ENCODE assay signal across 1 cellular context in the genomic region with DNA sequence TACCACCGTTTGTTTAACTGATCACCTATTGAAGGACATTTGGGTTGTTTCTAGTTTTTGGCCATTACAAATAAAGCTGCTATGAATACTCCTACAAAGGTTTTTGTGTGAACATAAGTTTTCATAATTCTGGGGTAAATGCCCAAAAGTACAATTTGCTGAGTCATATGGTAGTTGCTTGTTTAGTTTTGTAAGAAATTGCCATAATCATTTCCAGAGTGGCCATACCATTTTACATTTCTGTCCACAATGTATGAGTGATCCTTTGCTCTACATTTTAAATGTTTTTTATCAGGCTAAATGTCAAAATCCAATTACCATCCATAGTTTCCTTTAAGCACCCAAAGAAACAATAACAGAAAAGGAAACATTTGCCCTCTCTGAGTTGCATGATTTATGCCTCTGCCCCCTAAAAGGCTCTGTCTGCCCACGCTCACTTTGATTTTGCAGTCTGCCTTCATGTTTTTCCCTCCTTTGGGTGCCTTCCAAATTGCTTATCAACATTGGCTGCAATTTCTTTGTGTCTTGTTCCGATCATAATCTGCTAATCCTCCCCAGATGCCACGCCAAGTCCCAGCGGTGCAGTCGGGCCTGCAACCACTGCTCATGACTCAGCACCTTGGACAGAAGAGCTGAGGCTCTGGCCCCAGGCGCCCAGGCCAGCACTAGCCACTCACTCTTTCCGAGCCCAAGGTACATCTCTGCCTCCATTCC.
TF ChIP-seq lines count a peak whose summit lies in the region.

No MANE protein-coding gene starts in this region.

TF ChIP-seq in HEK293, 187 proteins besides CTCF, POLR2A, EP300 and RAD21 (continued from another document and continues in another):
- TF ChIP-seq, protein P1, sequence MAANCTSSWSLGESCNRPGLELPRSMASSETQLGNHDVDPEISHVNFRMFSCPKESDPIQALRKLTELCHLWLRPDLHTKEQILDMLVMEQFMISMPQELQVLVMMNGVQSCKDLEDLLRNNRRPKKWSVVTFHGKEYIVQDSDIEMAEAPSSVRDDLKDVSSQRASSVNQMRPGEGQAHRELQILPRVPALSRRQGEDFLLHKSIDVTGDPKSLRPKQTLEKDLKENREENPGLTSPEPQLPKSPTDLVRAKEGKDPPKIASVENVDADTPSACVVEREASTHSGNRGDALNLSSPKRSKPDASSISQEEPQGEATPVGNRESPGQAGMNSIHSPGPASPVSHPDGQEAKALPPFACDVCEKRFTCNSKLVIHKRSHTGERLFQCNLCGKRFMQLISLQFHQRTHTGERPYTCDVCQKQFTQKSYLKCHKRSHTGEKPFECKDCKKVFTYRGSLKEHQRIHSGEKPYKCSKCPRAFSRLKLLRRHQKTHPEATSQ (tag by site-specific recombination; IDR thresholded peaks at IDR 0.05), result no peak
- TF ChIP-seq OVOL3 (tag by site-specific recombination; IDR thresholded peaks at IDR 0.05) (peak; percentile 63; the same call in 1 of the 2 replicates), ZNF112 (tag by site-specific recombination; IDR thresholded peaks at IDR 0.05) (no peak), ZNF830 (tag by site-specific recombination; IDR thresholded peaks at IDR 0.05; ENCODE audit: low read depth) (no peak), ZNF311 (tag by site-specific recombination; IDR thresholded peaks at IDR 0.05; ENCODE audit: borderline replicate concordance) (no peak), ZSCAN23 (tag by site-specific recombination; IDR thresholded peaks at IDR 0.05) (no peak), ZNF324 (tag by site-specific recombination; IDR thresholded peaks at IDR 0.05) (no peak), ZNF274 (IDR thresholded peaks at IDR 0.05; ENCODE audit: low read length) (no peak), ZNF274 (tag by site-specific recombination; IDR thresholded peaks at IDR 0.05; ENCODE audit: borderline replicate concordance) (no peak), ZNF785 (tag by site-specific recombination; IDR thresholded peaks at IDR 0.05) (no peak), ZNF211 (tag by site-specific recombination; IDR thresholded peaks at IDR 0.05; ENCODE audit: low read depth) (no peak), ZBTB48 (tag by site-specific recombination; IDR thresholded peaks at IDR 0.05) (0 out of 2 replicates have a peak, but pooled peaks have one; percentile 32), ZNF138 (tag by site-specific recombination; IDR thresholded peaks at IDR 0.05; ENCODE audit: borderline replicate concordance) (no peak), ZNF76 (tag by site-specific recombination; IDR thresholded peaks at IDR 0.05; ENCODE audit: borderline replicate concordance, low read depth) (no peak), WT1 (tag by site-specific recombination; IDR thresholded peaks at IDR 0.05) (no peak), ZNF19 (tag by site-specific recombination; IDR thresholded peaks at IDR 0.05; ENCODE audit: low read depth) (no peak), ZNF544 (tag by site-specific recombination; IDR thresholded peaks at IDR 0.05) (no peak), ZNF48 (tag by site-specific recombination; IDR thresholded peaks at IDR 0.05) (no peak), HOXD13 (CRISPR knock-in tag; IDR thresholded peaks at IDR 0.05; ENCODE audit: borderline replicate concordance) (no peak), GLIS1 (tag by site-specific recombination; IDR thresholded peaks at IDR 0.05) (peak; percentile 73), ZNF747 (tag by site-specific recombination; IDR thresholded peaks at IDR 0.05) (no peak), ZNF837 (tag by site-specific recombination; IDR thresholded peaks at IDR 0.05) (no peak), ZNF560 (tag by site-specific recombination; IDR thresholded peaks at IDR 0.05; ENCODE audit: borderline replicate concordance) (no peak), ZNF133 (tag by site-specific recombination; IDR thresholded peaks at IDR 0.05) (no peak), MYNN (tag by site-specific recombination; IDR thresholded peaks at IDR 0.05; ENCODE audit: borderline replicate concordance) (no peak), ZNF391 (tag by site-specific recombination; IDR thresholded peaks at IDR 0.05; ENCODE audit: borderline replicate concordance, low read depth) (no peak), YY2 (tag by site-specific recombination; IDR thresholded peaks at IDR 0.05) (peak; percentile 44; the same call in 1 of the 2 replicates), YY1 (tag by site-specific recombination; IDR thresholded peaks at IDR 0.05) (no peak), ZNF184 (tag by site-specific recombination; IDR thresholded peaks at IDR 0.05) (no peak), ZNF600 (tag by site-specific recombination; IDR thresholded peaks at IDR 0.05) (peak; percentile 63; the same call in 1 of the 2 replicates), ZNF132 (tag by site-specific recombination; IDR thresholded peaks at IDR 0.05; ENCODE audit: borderline replicate concordance) (no peak), ZNF548 (tag by site-specific recombination; IDR thresholded peaks at IDR 0.05) (no peak), KLF7 (tag by site-specific recombination; IDR thresholded peaks at IDR 0.05; ENCODE audit: borderline replicate concordance) (no peak), ZNF777 (tag by site-specific recombination; IDR thresholded peaks at IDR 0.05; ENCODE audit: borderline replicate concordance) (no peak), GFI1B (tag by site-specific recombination; IDR thresholded peaks at IDR 0.05) (peak; percentile 53; the same call in 1 of the 2 replicates), ZNF768 (tag by site-specific recombination; IDR thresholded peaks at IDR 0.05) (no peak), ZNF354C (tag by site-specific recombination; IDR thresholded peaks at IDR 0.05; ENCODE audit: borderline replicate concordance, low read depth) (no peak), SP3 (tag by site-specific recombination; IDR thresholded peaks at IDR 0.05) (no peak), RBAK (tag by site-specific recombination; IDR thresholded peaks at IDR 0.05) (no peak), HOXA7 (CRISPR knock-in tag; IDR thresholded peaks at IDR 0.05; ENCODE audit: borderline replicate concordance) (no peak), FEZF1 (tag by site-specific recombination; IDR thresholded peaks at IDR 0.05) (peak; percentile 92), ZNF239 (tag by site-specific recombination; IDR thresholded peaks at IDR 0.05) (no peak), ZNF223 (tag by site-specific recombination; IDR thresholded peaks at IDR 0.05) (no peak), ZNF629 (tag by site-specific recombination; IDR thresholded peaks at IDR 0.05) (no peak)
- TF ChIP-seq, protein P2, sequence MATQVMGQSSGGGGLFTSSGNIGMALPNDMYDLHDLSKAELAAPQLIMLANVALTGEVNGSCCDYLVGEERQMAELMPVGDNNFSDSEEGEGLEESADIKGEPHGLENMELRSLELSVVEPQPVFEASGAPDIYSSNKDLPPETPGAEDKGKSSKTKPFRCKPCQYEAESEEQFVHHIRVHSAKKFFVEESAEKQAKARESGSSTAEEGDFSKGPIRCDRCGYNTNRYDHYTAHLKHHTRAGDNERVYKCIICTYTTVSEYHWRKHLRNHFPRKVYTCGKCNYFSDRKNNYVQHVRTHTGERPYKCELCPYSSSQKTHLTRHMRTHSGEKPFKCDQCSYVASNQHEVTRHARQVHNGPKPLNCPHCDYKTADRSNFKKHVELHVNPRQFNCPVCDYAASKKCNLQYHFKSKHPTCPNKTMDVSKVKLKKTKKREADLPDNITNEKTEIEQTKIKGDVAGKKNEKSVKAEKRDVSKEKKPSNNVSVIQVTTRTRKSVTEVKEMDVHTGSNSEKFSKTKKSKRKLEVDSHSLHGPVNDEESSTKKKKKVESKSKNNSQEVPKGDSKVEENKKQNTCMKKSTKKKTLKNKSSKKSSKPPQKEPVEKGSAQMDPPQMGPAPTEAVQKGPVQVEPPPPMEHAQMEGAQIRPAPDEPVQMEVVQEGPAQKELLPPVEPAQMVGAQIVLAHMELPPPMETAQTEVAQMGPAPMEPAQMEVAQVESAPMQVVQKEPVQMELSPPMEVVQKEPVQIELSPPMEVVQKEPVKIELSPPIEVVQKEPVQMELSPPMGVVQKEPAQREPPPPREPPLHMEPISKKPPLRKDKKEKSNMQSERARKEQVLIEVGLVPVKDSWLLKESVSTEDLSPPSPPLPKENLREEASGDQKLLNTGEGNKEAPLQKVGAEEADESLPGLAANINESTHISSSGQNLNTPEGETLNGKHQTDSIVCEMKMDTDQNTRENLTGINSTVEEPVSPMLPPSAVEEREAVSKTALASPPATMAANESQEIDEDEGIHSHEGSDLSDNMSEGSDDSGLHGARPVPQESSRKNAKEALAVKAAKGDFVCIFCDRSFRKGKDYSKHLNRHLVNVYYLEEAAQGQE (tag by site-specific recombination; IDR thresholded peaks at IDR 0.05), result peak; percentile 96
- TF ChIP-seq, protein P3, sequence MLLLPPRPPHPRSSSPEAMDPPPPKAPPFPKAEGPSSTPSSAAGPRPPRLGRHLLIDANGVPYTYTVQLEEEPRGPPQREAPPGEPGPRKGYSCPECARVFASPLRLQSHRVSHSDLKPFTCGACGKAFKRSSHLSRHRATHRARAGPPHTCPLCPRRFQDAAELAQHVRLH (tag by site-specific recombination; IDR thresholded peaks at IDR 0.05), result peak; percentile 11; the same call in 1 of the 2 replicates
- TF ChIP-seq, protein P4, sequence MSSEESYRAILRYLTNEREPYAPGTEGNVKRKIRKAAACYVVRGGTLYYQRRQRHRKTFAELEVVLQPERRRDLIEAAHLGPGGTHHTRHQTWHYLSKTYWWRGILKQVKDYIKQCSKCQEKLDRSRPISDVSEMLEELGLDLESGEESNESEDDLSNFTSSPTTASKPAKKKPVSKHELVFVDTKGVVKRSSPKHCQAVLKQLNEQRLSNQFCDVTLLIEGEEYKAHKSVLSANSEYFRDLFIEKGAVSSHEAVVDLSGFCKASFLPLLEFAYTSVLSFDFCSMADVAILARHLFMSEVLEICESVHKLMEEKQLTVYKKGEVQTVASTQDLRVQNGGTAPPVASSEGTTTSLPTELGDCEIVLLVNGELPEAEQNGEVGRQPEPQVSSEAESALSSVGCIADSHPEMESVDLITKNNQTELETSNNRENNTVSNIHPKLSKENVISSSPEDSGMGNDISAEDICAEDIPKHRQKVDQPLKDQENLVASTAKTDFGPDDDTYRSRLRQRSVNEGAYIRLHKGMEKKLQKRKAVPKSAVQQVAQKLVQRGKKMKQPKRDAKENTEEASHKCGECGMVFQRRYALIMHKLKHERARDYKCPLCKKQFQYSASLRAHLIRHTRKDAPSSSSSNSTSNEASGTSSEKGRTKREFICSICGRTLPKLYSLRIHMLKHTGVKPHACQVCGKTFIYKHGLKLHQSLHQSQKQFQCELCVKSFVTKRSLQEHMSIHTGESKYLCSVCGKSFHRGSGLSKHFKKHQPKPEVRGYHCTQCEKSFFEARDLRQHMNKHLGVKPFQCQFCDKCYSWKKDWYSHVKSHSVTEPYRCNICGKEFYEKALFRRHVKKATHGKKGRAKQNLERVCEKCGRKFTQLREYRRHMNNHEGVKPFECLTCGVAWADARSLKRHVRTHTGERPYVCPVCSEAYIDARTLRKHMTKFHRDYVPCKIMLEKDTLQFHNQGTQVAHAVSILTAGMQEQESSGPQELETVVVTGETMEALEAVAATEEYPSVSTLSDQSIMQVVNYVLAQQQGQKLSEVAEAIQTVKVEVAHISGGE (tag by site-specific recombination; conservative IDR thresholded peaks at IDR 0.05; ENCODE audit: low read depth), result no peak
- TF ChIP-seq, protein P5, sequence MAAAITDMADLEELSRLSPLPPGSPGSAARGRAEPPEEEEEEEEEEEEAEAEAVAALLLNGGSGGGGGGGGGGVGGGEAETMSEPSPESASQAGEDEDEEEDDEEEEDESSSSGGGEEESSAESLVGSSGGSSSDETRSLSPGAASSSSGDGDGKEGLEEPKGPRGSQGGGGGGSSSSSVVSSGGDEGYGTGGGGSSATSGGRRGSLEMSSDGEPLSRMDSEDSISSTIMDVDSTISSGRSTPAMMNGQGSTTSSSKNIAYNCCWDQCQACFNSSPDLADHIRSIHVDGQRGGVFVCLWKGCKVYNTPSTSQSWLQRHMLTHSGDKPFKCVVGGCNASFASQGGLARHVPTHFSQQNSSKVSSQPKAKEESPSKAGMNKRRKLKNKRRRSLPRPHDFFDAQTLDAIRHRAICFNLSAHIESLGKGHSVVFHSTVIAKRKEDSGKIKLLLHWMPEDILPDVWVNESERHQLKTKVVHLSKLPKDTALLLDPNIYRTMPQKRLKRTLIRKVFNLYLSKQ (tag by site-specific recombination; IDR thresholded peaks at IDR 0.05; ENCODE audit: borderline replicate concordance), result no peak
- TF ChIP-seq, protein P6, sequence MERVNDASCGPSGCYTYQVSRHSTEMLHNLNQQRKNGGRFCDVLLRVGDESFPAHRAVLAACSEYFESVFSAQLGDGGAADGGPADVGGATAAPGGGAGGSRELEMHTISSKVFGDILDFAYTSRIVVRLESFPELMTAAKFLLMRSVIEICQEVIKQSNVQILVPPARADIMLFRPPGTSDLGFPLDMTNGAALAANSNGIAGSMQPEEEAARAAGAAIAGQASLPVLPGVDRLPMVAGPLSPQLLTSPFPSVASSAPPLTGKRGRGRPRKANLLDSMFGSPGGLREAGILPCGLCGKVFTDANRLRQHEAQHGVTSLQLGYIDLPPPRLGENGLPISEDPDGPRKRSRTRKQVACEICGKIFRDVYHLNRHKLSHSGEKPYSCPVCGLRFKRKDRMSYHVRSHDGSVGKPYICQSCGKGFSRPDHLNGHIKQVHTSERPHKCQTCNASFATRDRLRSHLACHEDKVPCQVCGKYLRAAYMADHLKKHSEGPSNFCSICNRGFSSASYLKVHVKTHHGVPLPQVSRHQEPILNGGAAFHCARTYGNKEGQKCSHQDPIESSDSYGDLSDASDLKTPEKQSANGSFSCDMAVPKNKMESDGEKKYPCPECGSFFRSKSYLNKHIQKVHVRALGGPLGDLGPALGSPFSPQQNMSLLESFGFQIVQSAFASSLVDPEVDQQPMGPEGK (tag by site-specific recombination; IDR thresholded peaks at IDR 0.05), result no peak
- TF ChIP-seq, protein P7, sequence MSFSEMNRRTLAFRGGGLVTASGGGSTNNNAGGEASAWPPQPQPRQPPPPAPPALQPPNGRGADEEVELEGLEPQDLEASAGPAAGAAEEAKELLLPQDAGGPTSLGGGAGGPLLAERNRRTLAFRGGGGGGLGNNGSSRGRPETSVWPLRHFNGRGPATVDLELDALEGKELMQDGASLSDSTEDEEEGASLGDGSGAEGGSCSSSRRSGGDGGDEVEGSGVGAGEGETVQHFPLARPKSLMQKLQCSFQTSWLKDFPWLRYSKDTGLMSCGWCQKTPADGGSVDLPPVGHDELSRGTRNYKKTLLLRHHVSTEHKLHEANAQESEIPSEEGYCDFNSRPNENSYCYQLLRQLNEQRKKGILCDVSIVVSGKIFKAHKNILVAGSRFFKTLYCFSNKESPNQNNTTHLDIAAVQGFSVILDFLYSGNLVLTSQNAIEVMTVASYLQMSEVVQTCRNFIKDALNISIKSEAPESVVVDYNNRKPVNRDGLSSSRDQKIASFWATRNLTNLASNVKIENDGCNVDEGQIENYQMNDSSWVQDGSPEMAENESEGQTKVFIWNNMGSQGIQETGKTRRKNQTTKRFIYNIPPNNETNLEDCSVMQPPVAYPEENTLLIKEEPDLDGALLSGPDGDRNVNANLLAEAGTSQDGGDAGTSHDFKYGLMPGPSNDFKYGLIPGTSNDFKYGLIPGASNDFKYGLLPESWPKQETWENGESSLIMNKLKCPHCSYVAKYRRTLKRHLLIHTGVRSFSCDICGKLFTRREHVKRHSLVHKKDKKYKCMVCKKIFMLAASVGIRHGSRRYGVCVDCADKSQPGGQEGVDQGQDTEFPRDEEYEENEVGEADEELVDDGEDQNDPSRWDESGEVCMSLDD (tag by site-specific recombination; IDR thresholded peaks at IDR 0.05), result no peak
